In the genomic region with DNA sequence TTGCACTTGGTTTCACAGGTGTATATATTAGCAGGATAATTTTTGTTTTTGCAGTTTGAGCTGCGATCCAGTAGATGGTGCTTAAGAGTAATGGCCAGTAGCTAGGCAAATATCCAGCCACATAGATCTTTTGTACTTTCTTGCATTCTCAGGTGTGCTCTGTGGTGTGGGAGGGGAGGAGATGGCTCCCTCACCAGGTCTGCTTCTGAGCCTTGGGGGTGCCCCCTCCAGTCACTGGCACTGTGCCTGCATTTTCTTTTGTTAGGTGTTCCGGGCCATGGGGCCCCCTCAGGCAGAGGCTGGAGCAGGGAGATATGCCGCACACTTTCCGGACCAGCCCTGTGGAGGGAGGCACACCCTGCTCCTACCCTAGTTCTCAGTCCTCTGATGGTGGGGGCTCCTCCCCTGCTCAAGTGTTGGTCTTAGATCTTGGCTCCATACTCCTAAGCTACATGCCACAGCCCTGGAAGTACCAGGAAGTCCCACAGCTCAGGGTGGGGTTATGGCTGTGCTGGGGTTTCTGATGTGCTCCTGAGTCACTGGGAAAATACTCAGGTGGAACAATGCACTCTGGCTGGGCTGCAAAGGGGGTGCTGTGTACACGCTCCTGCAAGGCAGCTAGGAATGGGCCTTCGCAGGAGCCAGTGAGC, we compare ENCODE assay signal across 8 cellular contexts.
DNase-seq lines count a peak whose midpoint lies in the region; ATAC-seq, FAIRE-seq and TF ChIP-seq lines count a peak whose summit lies in the region.

No MANE protein-coding gene starts in this region.

- DNase-seq in DND-41 = no peak
- peak; percentile 33 for DNase-seq in LNCaP clone FGC (ENCODE audit: low read depth)
- peak in 2 of 4 experiments; percentile 33 to 46 for DNase-seq in K562 (ENCODE audit: extremely low read depth in 1 of 4, low spot score in 3 of 4)
- peak; percentile 36 to 58 for DNase-seq in lung microvascular endothelial cell (ENCODE audit: low read depth in 2 of 2)
- no peak for DNase-seq in sigmoid colon
- no peak for DNase-seq in activated CD8-positive, alpha-beta memory T cell treated with anti-CD3 and anti-CD28 coated beads, Interleukin-2, amount 50 U/mL, for 4 hours
- no peak for DNase-seq in uterus

- H3K27ac ChIP-seq in DND-41 (ENCODE audit: low read length) = no peak overlapping the region
- no peak overlapping the region for H3K27ac ChIP-seq in K562 (ENCODE audit: extremely low read depth, low read depth, low read length)
- H3K27ac ChIP-seq in sigmoid colon = no peak overlapping the region
- H3K27ac ChIP-seq in uterus = no peak overlapping the region

- H3K4me3 ChIP-seq in DND-41 (ENCODE audit: low read depth in 1 of 2, low read length in 2 of 2) (no peak overlapping the region), LNCaP clone FGC (ENCODE audit: low read depth, low read length) (no peak overlapping the region), K562 (no peak overlapping the region), sigmoid colon (no peak overlapping the region), uterus (no peak overlapping the region)

- H2AFZ ChIP-seq in DND-41 (ENCODE audit: low read depth, low read length) (no peak overlapping the region), K562 (ENCODE audit: low read depth, low read length) (no peak overlapping the region)

- no peaks in the 10 kb centered on the region for H3K79me2 ChIP-seq in DND-41 (ENCODE audit: insufficient read depth, low read length)
- H3K79me2 ChIP-seq in K562 (ENCODE audit: control insufficient read depth, insufficient read depth, low read length) = no peaks in the 10 kb centered on the region

- TF ChIP-seq RAD21 in K562 (CRISPR knock-in tag; conservative IDR thresholded peaks at IDR 0.05 in 1 of 2, IDR thresholded peaks at IDR 0.05 in 1 of 2) = peak in 1 of 2 experiments; percentile 48; a peak in 2 of 4 replicates

- H3K27me3 ChIP-seq in DND-41 (ENCODE audit: insufficient read depth, low read length, poor library complexity) (no peaks in the 10 kb centered on the region), K562 (ENCODE audit: control insufficient read depth in 2 of 2, insufficient read depth in 2 of 2, low read length in 2 of 2) (no peaks in the 10 kb centered on the region), sigmoid colon (no peaks in the 10 kb centered on the region), uterus (no peaks in the 10 kb centered on the region)

- no peak for FAIRE-seq in K562 (lab: Jason Lieb, UNC)

- intact Hi-C loops in K562 (cut with micrococcal nuclease) = loop anchor here (1.0 to 2.0 kb wide), 2 partner anchors 83 to 116 kb away; no protein-coding TSS in a partner anchor
- intact Hi-C loops in sigmoid colon (cut with DNase I) = no loop called here
- intact Hi-C loops in uterus (cut with DNase I; ENCODE audit: low total_unique reads) = no loop called here

- H3K36me3 ChIP-seq in DND-41 (ENCODE audit: insufficient read depth, low read length) (peaks cover 9% of the 10 kb centered on the region), K562 (ENCODE audit: control insufficient read depth, insufficient read depth, low read length) (peaks cover 8% of the 10 kb centered on the region; the same call in 1 of the 3 replicates), sigmoid colon (peaks cover 0 to 4% (median 0%) of the 10 kb centered on the region in 4 donors), uterus (no peaks in the 10 kb centered on the region)

- no peaks in the 10 kb centered on the region for H3K4me1 ChIP-seq in DND-41 (ENCODE audit: insufficient read depth, low read length)
- H3K4me1 ChIP-seq in K562 (replicated peaks in 1 of 2; ENCODE audit: control insufficient read depth in 2 of 2, insufficient read depth in 2 of 2, low read length in 2 of 2) = no peaks in the 10 kb centered on the region
- no peaks in the 10 kb centered on the region for H3K4me1 ChIP-seq in sigmoid colon
- no peaks in the 10 kb centered on the region for H3K4me1 ChIP-seq in uterus

- TF ChIP-seq POLR2A in K562 (conservative IDR thresholded peaks at IDR 0.05) = no peak
- no peak for TF ChIP-seq POLR2A in sigmoid colon (IDR thresholded peaks at IDR 0.05)
- no peak for TF ChIP-seq POLR2A in uterus (IDR thresholded peaks at IDR 0.05)

- H3K4me2 ChIP-seq in DND-41 (ENCODE audit: insufficient read depth, low read length) (no peak overlapping the region), K562 (ENCODE audit: insufficient read depth, low read length) (no peak overlapping the region)

- CTCF ChIA-PET in K562 (lab: Yijun Ruan, JAX; ENCODE audit: low intra/inter-chr PET ratio) = interaction anchor here (1.5 kb wide), 1 partner anchor 83 kb away, joined by 10 read pairs; no protein-coding TSS in a partner anchor

- in situ Hi-C loops in K562 (cut with MboI) = no loop called here

- no peaks in the 10 kb centered on the region for H4K20me1 ChIP-seq in DND-41 (ENCODE audit: insufficient read depth, low read length)
- no peaks in the 10 kb centered on the region for H4K20me1 ChIP-seq in K562 (replicated peaks; ENCODE audit: control insufficient read depth, insufficient read depth, low read length)

- WGBS in K562 (ENCODE audit: insufficient coverage, low coverage, missing lambda C conversion rate) = 73% methylated on average over 6 of the region's 6 CpGs
- WGBS in sigmoid colon, 2 donors = 38 to 71% methylated on average over 6 of the region's 6 CpGs

- peak; percentile 49; the same call in 1 of the 3 replicates for ATAC-seq in DND-41 (ENCODE audit: insufficient read depth, low read depth)
- peak; percentile 93 for ATAC-seq in K562
- no peak for ATAC-seq in HG03432 (IDR thresholded peaks at IDR 0.05; ENCODE audit: unreplicated experiment)

- no peak for TF ChIP-seq EP300 in K562 (IDR thresholded peaks at IDR 0.05; ENCODE audit: low read length)
- TF ChIP-seq EP300 in sigmoid colon (IDR thresholded peaks at IDR 0.05) = no peak

- no TSS peak for BruUV-seq in K562 (replicated peaks; lab: Mats Ljungman, UMichigan)

- H3K9me3 ChIP-seq in DND-41 (ENCODE audit: insufficient read depth, low read length, severe bottlenecking) (peaks cover 3% of the 10 kb centered on the region), K562 (replicated peaks; ENCODE audit: control insufficient read depth, insufficient read depth, low read depth, low read length) (no peaks in the 10 kb centered on the region), sigmoid colon (no peaks in the 10 kb centered on the region), uterus (no peaks in the 10 kb centered on the region)

- TF ChIP-seq CTCF in DND-41 (IDR thresholded peaks at IDR 0.05; ENCODE audit: borderline replicate concordance, extremely low read depth, low read length, poor library complexity, severe bottlenecking) = peak; percentile 53
- TF ChIP-seq CTCF in LNCaP clone FGC (IDR thresholded peaks at IDR 0.05; ENCODE audit: control insufficient read depth, extremely low read depth, insufficient read depth) = peak; percentile 86
- TF ChIP-seq CTCF in K562 (IDR thresholded peaks at IDR 0.05 in 2 of 3, conservative IDR thresholded peaks at IDR 0.05 in 1 of 3; ENCODE audit: insufficient read depth in 2 of 3, low read depth in 1 of 3, low read length in 3 of 3) = peak; percentile 22 to 63 (median 59); a peak in 5 of 6 replicates
- TF ChIP-seq CTCF in sigmoid colon (IDR thresholded peaks at IDR 0.05) = peak in 1 of 4 experiments; percentile 18
- TF ChIP-seq CTCF in uterus (IDR thresholded peaks at IDR 0.05) = no peak

- no peak overlapping the region for H3K9ac ChIP-seq in DND-41 (ENCODE audit: low read depth, low read length)
- peak overlapping the region in 1 of 2 experiments; percentile 59; a peak in 1 of 4 replicates for H3K9ac ChIP-seq in K562 (ENCODE audit: insufficient read depth in 1 of 2, low read depth in 2 of 2, low read length in 2 of 2)

- H3K9me1 ChIP-seq in K562 (ENCODE audit: control insufficient read depth, insufficient read depth, low read length) = no peaks in the 10 kb centered on the region

- POLR2A ChIA-PET in K562 (lab: Yijun Ruan, JAX) = interaction anchor here (0.7 to 2.2 kb wide), 4 partner anchors 10 to 19 kb away, joined by 3 to 7 read pairs (median 4); no protein-coding TSS in a partner anchor

TF ChIP-seq in K562, 482 proteins besides CTCF, POLR2A, EP300 and RAD21:
- 0 out of 2 replicates have a peak, but pooled peaks have one; percentile 37 for TF ChIP-seq ZNF263 (CRISPR knock-in tag; IDR thresholded peaks at IDR 0.05; ENCODE audit: borderline replicate concordance)
- TF ChIP-seq MTA1 (IDR thresholded peaks at IDR 0.05; ENCODE audit: borderline replicate concordance) = no peak
- peak; percentile 32; the same call in 1 of the 2 replicates for TF ChIP-seq ARID1B (IDR thresholded peaks at IDR 0.05)
- no peak for TF ChIP-seq PTTG1 (tag; IDR thresholded peaks at IDR 0.05; ENCODE audit: low read depth)
- TF ChIP-seq CBFA2T3 (IDR thresholded peaks at IDR 0.05) = peak; percentile 38; the same call in 1 of the 2 replicates
- TF ChIP-seq, protein P1, sequence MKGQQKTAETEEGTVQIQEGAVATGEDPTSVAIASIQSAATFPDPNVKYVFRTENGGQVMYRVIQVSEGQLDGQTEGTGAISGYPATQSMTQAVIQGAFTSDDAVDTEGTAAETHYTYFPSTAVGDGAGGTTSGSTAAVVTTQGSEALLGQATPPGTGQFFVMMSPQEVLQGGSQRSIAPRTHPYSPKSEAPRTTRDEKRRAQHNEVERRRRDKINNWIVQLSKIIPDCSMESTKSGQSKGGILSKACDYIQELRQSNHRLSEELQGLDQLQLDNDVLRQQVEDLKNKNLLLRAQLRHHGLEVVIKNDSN (CRISPR knock-in tag; IDR thresholded peaks at IDR 0.05) = 0 out of 2 replicates have a peak, but pooled peaks have one; percentile 22
- 0 out of 2 replicates have a peak, but pooled peaks have one; percentile 8 for TF ChIP-seq SMC3 (conservative IDR thresholded peaks at IDR 0.05; ENCODE audit: insufficient read depth, low read depth, low read length)
- no peak for TF ChIP-seq SRSF7 (optimal IDR thresholded peaks at IDR 0.05; ENCODE audit: low read depth, low read length)
- TF ChIP-seq MTF1 (CRISPR knock-in tag; IDR thresholded peaks at IDR 0.05; ENCODE audit: borderline replicate concordance) = no peak
- TF ChIP-seq NFIC (IDR thresholded peaks at IDR 0.05) = peak; percentile 69
TF ChIP-seq in K562: peak in this region for 6.

Comparison
In these comparisons a context has a peak if more than half of its experiments do, and no peak if none do; other contexts are left out.
1. DNase-seq: peak in LNCaP clone FGC (single experiment) and lung microvascular endothelial cell (2 of 2); none in DND-41 (single experiment), sigmoid colon (single experiment), activated CD8-positive, alpha-beta memory T cell treated with anti-CD3 and anti-CD28 coated beads, Interleukin-2, amount 50 U/mL, for 4 hours (single experiment) and uterus (0 of 2).
2. CTCF ChIP-seq: peak in DND-41 (single experiment), LNCaP clone FGC (single experiment) and K562 (3 of 3); none in uterus (0 of 4).